ENCODE assay signal across 1 cellular context in genomic region chr17:38894276-38894675, GRCh38.
TF ChIP-seq lines count a peak whose summit lies in the region.

No MANE protein-coding gene starts in this region.

TF ChIP-seq in GM23338, 12 proteins besides CTCF, POLR2A, EP300 and RAD21 (continued from another document):
- no peak for TF ChIP-seq ETS1 (IDR thresholded peaks at IDR 0.05)
- no peak for TF ChIP-seq CREB1 (CRISPR knock-in tag; IDR thresholded peaks at IDR 0.05; ENCODE audit: low read depth)
- TF ChIP-seq NANOG (IDR thresholded peaks at IDR 0.05; ENCODE audit: borderline replicate concordance): no peak
- TF ChIP-seq POLR2AphosphoS5 (IDR thresholded peaks at IDR 0.05; ENCODE audit: low read depth): no peak
- TF ChIP-seq ZNF331 (CRISPR knock-in tag; IDR thresholded peaks at IDR 0.05; ENCODE audit: low read depth): no peak
- no peak for TF ChIP-seq ZNF114 (CRISPR knock-in tag; IDR thresholded peaks at IDR 0.05)
